ENCODE assay signal across 17 cellular contexts in the genomic region with DNA sequence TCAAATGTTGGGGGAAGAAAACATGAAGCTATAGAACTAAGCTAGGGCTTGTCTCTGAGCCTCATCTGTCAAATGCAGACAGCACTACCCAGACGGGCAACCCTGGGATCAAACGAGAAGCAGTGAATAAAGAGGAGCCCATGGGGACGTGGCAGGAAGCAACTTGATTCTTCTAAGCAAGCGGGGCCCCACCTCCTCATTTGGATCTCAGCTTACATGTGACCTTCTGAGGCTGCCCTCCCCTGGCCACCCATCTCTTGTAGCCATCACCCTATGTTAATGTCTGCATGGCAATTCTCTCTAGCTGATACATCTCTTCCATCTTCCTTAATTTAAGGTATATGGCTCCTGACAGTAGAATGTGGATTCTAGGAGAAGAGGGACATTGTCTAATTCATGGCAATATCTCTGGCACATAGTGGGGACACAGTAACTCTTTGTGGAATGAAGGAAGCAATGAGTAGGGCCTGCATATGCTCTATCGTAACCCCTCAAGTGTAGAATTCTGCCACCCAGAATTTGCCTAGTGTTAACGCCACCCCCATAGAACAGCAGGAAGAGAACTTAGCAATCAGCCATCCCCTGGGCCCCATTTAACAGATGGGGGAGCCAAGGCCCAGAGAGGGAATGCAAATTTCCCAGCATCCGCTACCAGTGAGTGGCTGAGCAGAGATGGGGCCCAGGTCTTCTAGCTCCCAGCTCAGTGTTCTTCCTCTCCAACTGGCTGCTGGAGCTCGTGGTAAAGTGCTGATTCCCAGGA.
DNase-seq lines count a peak whose midpoint lies in the region; ATAC-seq, FAIRE-seq and TF ChIP-seq lines count a peak whose summit lies in the region.
"Had no signal": no experiment of that assay in that cellular context is flagged by ENCODE, and none has a peak within 500 bp of the region (broad histone marks: within the 10 kb centered on the region; RNA-seq: fewer than 3 reads in every experiment).

No MANE protein-coding gene starts in this region.

- H3K23me2 ChIP-seq in H1 (ENCODE audit: low read depth, low read length): no peaks in the 10 kb centered on the region; the same call in 1 of the 2 replicates

- H4K5ac ChIP-seq in H1 (ENCODE audit: insufficient read length, low read depth, low read length): no peak overlapping the region
- no peak overlapping the region for H4K5ac ChIP-seq in mesendoderm (ENCODE audit: low read length)

- no peak overlapping the region for H2AFZ ChIP-seq in GM23338
- H2AFZ ChIP-seq in Karpas-422 (ENCODE audit: low read length): no peak overlapping the region
- H2AFZ ChIP-seq in H1 (ENCODE audit: low read length): no peak overlapping the region
- H2AFZ ChIP-seq: GM23248 had no signal

- no peaks in the 10 kb centered on the region for H3K27me3 ChIP-seq in GM23338 (ENCODE audit: insufficient read depth)
- no peaks in the 10 kb centered on the region for H3K27me3 ChIP-seq in Karpas-422 (ENCODE audit: low read length)
- H3K27me3 ChIP-seq in H1 (replicated peaks in 1 of 4; ENCODE audit: control insufficient read depth in 3 of 4, extremely low read depth in 1 of 4, insufficient read depth in 3 of 4, low read length in 3 of 4): no peaks in the 10 kb centered on the region
- H3K27me3 ChIP-seq in mesendoderm (ENCODE audit: insufficient read depth, low read length, poor library complexity): no peaks in the 10 kb centered on the region

- WGBS in H1 (ENCODE audit: extremely low coverage in 1 of 2, insufficient coverage in 1 of 2, insufficient read length in 1 of 2, insufficient replicate concordance in 2 of 2, low coverage in 1 of 2, low lambda C conversion rate in 2 of 2, missing lambda C conversion rate in 1 of 2), 2 experiments: 63% methylated on average over 8 of the region's 8 CpGs; no CpG with 5 or more reads in 1 of the 2 experiments
- no CpG with 5 or more reads among the region's 8 CpGs for WGBS in mesendoderm (ENCODE audit: extremely low coverage, insufficient coverage, low lambda C conversion rate)

- no peak for FAIRE-seq in H1 (lab: Jason Lieb, UNC)
- FAIRE-seq: GM19239, HepG2, RCC 7860 had no signal

- H3K9me3 Mint-ChIP-seq in GM23338: no peaks in the 10 kb centered on the region

- H3K79me1 ChIP-seq in H1 (ENCODE audit: low read depth, low read length) (no peaks in the 10 kb centered on the region), mesendoderm (ENCODE audit: low read length) (no peaks in the 10 kb centered on the region)

- DNase-seq in GM23338 (ENCODE audit: low spot score): peak; percentile 65
- DNase-seq in Karpas-422: peak; percentile 97
- DNase-seq in H1 (ENCODE audit: low read depth in 1 of 2, low spot score in 2 of 2): peak in 1 of 2 experiments; percentile 48
- DNase-seq in mesendoderm: peak; percentile 54
- no peak for DNase-seq in Right ventricle myocardium superior
- DNase-seq in NCI-H1436 treated with DMSO at 0.1 percent for 48 hours (lab: John Stamatoyannopoulos, UW): no peak
- DNase-seq in ecto neural progenitor cell (ENCODE audit: low spot score): no peak
- DNase-seq: ACHN, DND-41, GM23248, KBM-7, NCI-H187 had no signal

- H3F3A ChIP-seq in GM23338 (replicated peaks; ENCODE audit: low read depth): peaks cover 3% of the 10 kb centered on the region; the same call in 1 of the 2 replicates

- TF ChIP-seq CTCF in GM23338 (conservative IDR thresholded peaks at IDR 0.05; ENCODE audit: low read depth in 2 of 2) (0 out of 4 replicates have a peak, but pooled peaks of 1 of the 2 experiments have one; percentile 9), H1 (IDR thresholded peaks at IDR 0.05; ENCODE audit: control extremely low read depth in 1 of 3, insufficient read depth in 1 of 3, low read depth in 1 of 3, low read length in 3 of 3) (no peak)

- H4K20me1 ChIP-seq in GM23338 (replicated peaks; ENCODE audit: insufficient read depth) (no peaks in the 10 kb centered on the region), Karpas-422 (ENCODE audit: insufficient read depth, low read depth, low read length) (no peaks in the 10 kb centered on the region), H1 (replicated peaks in 1 of 2; ENCODE audit: control insufficient read depth in 1 of 2, insufficient read depth in 2 of 2, low read length in 2 of 2) (no peaks in the 10 kb centered on the region)

- H3K56ac ChIP-seq in H1 (replicated peaks; ENCODE audit: insufficient read length, low read depth, low read length) (no peak overlapping the region), mesendoderm (ENCODE audit: low read length) (no peak overlapping the region)

- H3K4me1 Mint-ChIP-seq in GM23338: peaks cover 65% of the 10 kb centered on the region

- H3K4me3 Mint-ChIP-seq in GM23338: no peak overlapping the region

- H3K9ac ChIP-seq in Karpas-422 (ENCODE audit: low read length): peak overlapping the region; percentile 77
- no peak overlapping the region for H3K9ac ChIP-seq in H1 (replicated peaks in 1 of 4; ENCODE audit: extremely low read depth in 1 of 4, low read depth in 3 of 4, low read length in 3 of 4)
- H3K9ac ChIP-seq in mesendoderm (ENCODE audit: low read length): no peak overlapping the region
- H3K9ac ChIP-seq: GM23248 had no signal

- H3K4me3 ChIP-seq in GM23338 (no peak overlapping the region), Karpas-422 (ENCODE audit: low read length) (peak overlapping the region; percentile 57), H1 (ENCODE audit: extremely low read depth in 1 of 4, insufficient read depth in 2 of 4, low read depth in 3 of 4, low read length in 4 of 4) (no peak overlapping the region), mesendoderm (ENCODE audit: low read length) (no peak overlapping the region)
- H3K4me3 ChIP-seq: GM23248 had no signal

- no peak for TF ChIP-seq POLR2A in H1 (IDR thresholded peaks at IDR 0.05; ENCODE audit: control extremely low read depth in 1 of 2, low read depth in 2 of 2, low read length in 2 of 2)

- no peak for TF ChIP-seq EP300 in H1 (IDR thresholded peaks at IDR 0.05; ENCODE audit: borderline replicate concordance in 1 of 2, low read depth in 2 of 2, low read length in 2 of 2)

- H3K27ac ChIP-seq in GM23338 (ENCODE audit: low read depth) (no peak overlapping the region), Karpas-422 (ENCODE audit: low read length) (peak overlapping the region; percentile 99), H1 (ENCODE audit: low read depth, low read length) (no peak overlapping the region), mesendoderm (ENCODE audit: low read depth, low read length) (no peak overlapping the region)
- H3K27ac ChIP-seq: C4-2B, GM23248 had no signal

- H3K4me1 ChIP-seq in GM23338 (ENCODE audit: insufficient read depth) (peaks cover 37% of the 10 kb centered on the region), Karpas-422 (ENCODE audit: low read length) (peaks cover 87% of the 10 kb centered on the region), H1 (replicated peaks in 1 of 4; ENCODE audit: control insufficient read depth in 3 of 4, insufficient read depth in 4 of 4, low read length in 3 of 4) (peaks cover 13 to 25% (median 17%) of the 10 kb centered on the region in 4 experiments), mesendoderm (ENCODE audit: control insufficient read depth, low read depth, low read length) (no peaks in the 10 kb centered on the region)

- peak overlapping the region; percentile 66; the same call in 1 of the 2 replicates for H2BK20ac ChIP-seq in H1 (ENCODE audit: low read length)

- H3K4ac ChIP-seq in H1 (replicated peaks; ENCODE audit: insufficient read length, low read depth, low read length) (no peak overlapping the region), mesendoderm (ENCODE audit: low read depth, low read length) (no peak overlapping the region)

- H3K79me2 ChIP-seq in GM23338 (replicated peaks; ENCODE audit: insufficient read depth) (no peaks in the 10 kb centered on the region), Karpas-422 (ENCODE audit: low read length) (no peaks in the 10 kb centered on the region), H1 (ENCODE audit: control insufficient read depth in 1 of 2, insufficient read depth in 2 of 2, low read length in 2 of 2) (no peaks in the 10 kb centered on the region), mesendoderm (ENCODE audit: control insufficient read depth, insufficient read depth, low read length) (no peaks in the 10 kb centered on the region)

- intact Hi-C loops in Right ventricle myocardium superior (cut with DNase I): no loop called here

- peak overlapping the region; percentile 92; the same call in 1 of the 2 replicates for H2BK12ac ChIP-seq in H1 (ENCODE audit: low read depth, low read length)

- H3K9me2 ChIP-seq in GM23338 (ENCODE audit: insufficient read depth) (no peaks in the 10 kb centered on the region), Karpas-422 (replicated peaks; ENCODE audit: insufficient read depth, low read length) (no peaks in the 10 kb centered on the region)

- ATAC-seq in GM23338 (peak; percentile 75), Right ventricle myocardium superior (ENCODE audit: poor library complexity) (no peak)
- ATAC-seq: HepG2, Right ventricle myocardium inferior had no signal

- peak overlapping the region; percentile 76 for H4K91ac ChIP-seq in H1 (replicated peaks; ENCODE audit: insufficient read length, low read length)

- CTCF ChIA-PET in H1 (lab: Charles Lee; ENCODE audit: partially characterized antibody): interaction anchor here (1.0 to 7.1 kb wide), 7 partner anchors 9 to 44 kb away, joined by 4 to 31 read pairs (median 5); no protein-coding TSS in a partner anchor

- H2AK5ac ChIP-seq in H1 (ENCODE audit: low read depth, low read length) (peak overlapping the region; percentile 2; the same call in 1 of the 2 replicates), mesendoderm (ENCODE audit: low read length) (no peak overlapping the region)

- H3K27me3 Mint-ChIP-seq in GM23338 (ENCODE audit: insufficient read depth, low read depth, poor library complexity): peaks cover 24% of the 10 kb centered on the region

- peak overlapping the region; percentile 78; the same call in 1 of the 2 replicates for H3K27ac Mint-ChIP-seq in GM23338

- TF ChIP-seq RAD21 in H1 (IDR thresholded peaks at IDR 0.05 in 1 of 2, conservative IDR thresholded peaks at IDR 0.05 in 1 of 2; ENCODE audit: low read depth in 2 of 2, low read length in 2 of 2): no peak

- H3K9me3 ChIP-seq in Karpas-422 (ENCODE audit: low read length) (no peaks in the 10 kb centered on the region), H1 (ENCODE audit: insufficient read depth in 2 of 2, low read depth in 1 of 2, low read length in 1 of 2) (no peaks in the 10 kb centered on the region)

- H3K14ac ChIP-seq in H1 (ENCODE audit: insufficient read length): no peak overlapping the region

- H3K23ac ChIP-seq in H1 (ENCODE audit: insufficient read length): no peak overlapping the region
- no peak overlapping the region for H3K23ac ChIP-seq in mesendoderm (ENCODE audit: low read length)

- H4K8ac ChIP-seq in H1 (ENCODE audit: extremely low read depth, insufficient read depth, low read length): no peak overlapping the region
- H4K8ac ChIP-seq in mesendoderm (ENCODE audit: low read depth, low read length): no peak overlapping the region

- POLR2A ChIA-PET in H1 (lab: Charles Lee; ENCODE audit: partially characterized antibody): interaction anchor here (0.6 to 2.4 kb wide), 5 partner anchors 9 to 89 kb away, joined by 3 to 8 read pairs (median 3); no protein-coding TSS in a partner anchor

- H3K36me3 ChIP-seq in GM23338 (ENCODE audit: insufficient read depth) (no peaks in the 10 kb centered on the region; the same call in 1 of the 2 replicates), Karpas-422 (ENCODE audit: insufficient read depth, low read length) (no peaks in the 10 kb centered on the region), H1 (ENCODE audit: control insufficient read depth in 2 of 4, insufficient read depth in 4 of 4, low read length in 3 of 4) (no peaks in the 10 kb centered on the region), mesendoderm (ENCODE audit: control insufficient read depth, insufficient read depth, low read length) (no peaks in the 10 kb centered on the region)

- H3K36me3 Mint-ChIP-seq in GM23338 (ENCODE audit: low read depth): no peaks in the 10 kb centered on the region

- H2BK15ac ChIP-seq in H1 (ENCODE audit: low read length): peak overlapping the region; percentile 37; the same call in 1 of the 2 replicates
- no peak overlapping the region for H2BK15ac ChIP-seq in mesendoderm (replicated peaks; ENCODE audit: low read depth)

- H3K4me2 ChIP-seq in GM23338: peak overlapping the region; percentile 6; the same call in 1 of the 2 replicates
- peak overlapping the region; percentile 75 for H3K4me2 ChIP-seq in Karpas-422 (ENCODE audit: low read depth, low read length, poor library complexity, severe bottlenecking)
- no peak overlapping the region for H3K4me2 ChIP-seq in H1 (ENCODE audit: insufficient read depth in 1 of 2, low read depth in 2 of 2, low read length in 2 of 2)
- no peak overlapping the region for H3K4me2 ChIP-seq in mesendoderm (ENCODE audit: low read length)

- H2BK5ac ChIP-seq in H1 (ENCODE audit: low read depth, low read length): peak overlapping the region; percentile 80; the same call in 1 of the 2 replicates
- no peak overlapping the region for H2BK5ac ChIP-seq in mesendoderm (ENCODE audit: low read length)

- H2BK120ac ChIP-seq in H1 (replicated peaks; ENCODE audit: low read depth, low read length) (no peak overlapping the region), mesendoderm (ENCODE audit: low read depth, low read length) (no peak overlapping the region)

- no peak overlapping the region for H3K18ac ChIP-seq in H1 (ENCODE audit: extremely low read depth, low read length)
- H3K18ac ChIP-seq in mesendoderm (ENCODE audit: low read length): no peak overlapping the region

Comparison
In these comparisons a context has a peak if more than half of its experiments do, and no peak if none do; other contexts are left out.
1. DNase-seq: peak in GM23338 (single experiment), Karpas-422 (single experiment) and mesendoderm (single experiment); none in Right ventricle myocardium superior (single experiment), NCI-H1436 treated with DMSO at 0.1 percent for 48 hours (single experiment) and ecto neural progenitor cell (single experiment).
2. H3K4me2 ChIP-seq: peak in GM23338 (single experiment) and Karpas-422 (single experiment); none in H1 (0 of 2) and mesendoderm (single experiment).